28 cellular contexts compared by ENCODE assay signal in genomic region chr6:138084904-138085838, GRCh38. TPM values are rescaled to one million over a fixed set of nuclear protein-coding genes. Genes with fewer than 3 reads are reported as not detected.
DNase-seq lines count a peak whose midpoint lies in the region; ATAC-seq and TF ChIP-seq lines count a peak whose summit lies in the region.
"Had no signal": no experiment of that assay in that cellular context is flagged by ENCODE, and none has a peak within 500 bp of the region (broad histone marks: within the 10 kb centered on the region; RNA-seq: fewer than 3 reads in every experiment).

No MANE protein-coding gene starts in this region.

- H3K79me2 ChIP-seq in Karpas-422 (ENCODE audit: low read length): no peaks in the 10 kb centered on the region

- H3K4me2 ChIP-seq in IMR-90 (ENCODE audit: low read depth, low read length): no peak overlapping the region
- no peak overlapping the region for H3K4me2 ChIP-seq in mesenchymal stem cell (ENCODE audit: low read length, poor library complexity, severe bottlenecking)
- no peak overlapping the region for H3K4me2 ChIP-seq in Karpas-422 (ENCODE audit: low read depth, low read length, poor library complexity, severe bottlenecking)
- H3K4me2 ChIP-seq: KMS-11 had no signal

- no peak overlapping the region for H3K27ac ChIP-seq in IMR-90 (ENCODE audit: insufficient read depth, low read length)
- H3K27ac ChIP-seq in mesenchymal stem cell (ENCODE audit: low read length, poor library complexity, severe bottlenecking): no peak overlapping the region
- H3K27ac ChIP-seq in suprapubic skin: peak overlapping the region; percentile 87
- H3K27ac ChIP-seq in Karpas-422 (ENCODE audit: low read length): no peak overlapping the region
- H3K27ac ChIP-seq: C4-2B, KMS-11, Peyer's patch, SK-N-MC had no signal

- H2BK120ac ChIP-seq in IMR-90 (ENCODE audit: low read depth, low read length) (no peak overlapping the region), mesenchymal stem cell (ENCODE audit: low read depth, low read length) (no peak overlapping the region)

- H3K14ac ChIP-seq in IMR-90 (replicated peaks; ENCODE audit: low read depth, low read length): no peak overlapping the region
- H3K14ac ChIP-seq in mesenchymal stem cell (ENCODE audit: low read length in 2 of 2): no peak overlapping the region

- no peak overlapping the region for H3K56ac ChIP-seq in IMR-90 (ENCODE audit: extremely low read depth, insufficient read depth, low read length)

- H4K91ac ChIP-seq in IMR-90 (ENCODE audit: insufficient read depth, low read depth, low read length): no peak overlapping the region
- no peak overlapping the region for H4K91ac ChIP-seq in mesenchymal stem cell (ENCODE audit: low read length)

- H3K4ac ChIP-seq in IMR-90 (ENCODE audit: low read depth, low read length): 0 out of 2 replicates have a peak overlapping the region, but pooled peaks have one; percentile 38
- H3K4ac ChIP-seq in mesenchymal stem cell (ENCODE audit: low read depth in 1 of 2, low read length in 2 of 2): no peak overlapping the region

- no peaks in the 10 kb centered on the region for H3K9me3 Mint-ChIP-seq in activated CD8-positive, alpha-beta T cell treated with anti-CD3 and anti-CD28 coated beads, Interleukin-2, amount 10 ng/mL, durations not matched to agents 7 days and 5 days (ENCODE audit: insufficient read depth)
- H3K9me3 Mint-ChIP-seq in T-cell: no peaks in the 10 kb centered on the region
- H3K9me3 Mint-ChIP-seq: CD8-positive, alpha-beta T cell had no signal

- no peaks in the 10 kb centered on the region for H3K36me3 Mint-ChIP-seq in activated CD8-positive, alpha-beta T cell treated with anti-CD3 and anti-CD28 coated beads, Interleukin-2, amount 10 ng/mL, durations not matched to agents 7 days and 5 days (ENCODE audit: low read depth)
- no peaks in the 10 kb centered on the region for H3K36me3 Mint-ChIP-seq in T-cell
- H3K36me3 Mint-ChIP-seq: CD8-positive, alpha-beta T cell; IgD-negative memory B cell had no signal

- H3K9me3 ChIP-seq in IMR-90 (ENCODE audit: control insufficient read depth, insufficient read depth, low read length) (no peaks in the 10 kb centered on the region; the same call in 1 of the 2 replicates), mesenchymal stem cell (ENCODE audit: control insufficient read depth, low read length) (no peaks in the 10 kb centered on the region), suprapubic skin (no peaks in the 10 kb centered on the region), Karpas-422 (ENCODE audit: low read length) (no peaks in the 10 kb centered on the region)
- H3K9me3 ChIP-seq: HAP-1, Peyer's patch had no signal

- no peak for TF ChIP-seq POLR2A in IMR-90 (IDR thresholded peaks at IDR 0.05; ENCODE audit: low read depth, low read length)
- TF ChIP-seq POLR2A in suprapubic skin (IDR thresholded peaks at IDR 0.05): no peak

- no peak for TF ChIP-seq RAD21 in IMR-90 (IDR thresholded peaks at IDR 0.05; ENCODE audit: low read length)

- peak overlapping the region; percentile 68; the same call in 2 of the 3 replicates for H2BK15ac ChIP-seq in IMR-90 (ENCODE audit: low read depth, low read length)
- H2BK15ac ChIP-seq in mesenchymal stem cell (ENCODE audit: low read depth, poor library complexity, severe bottlenecking): no peak overlapping the region

- H3K27me3 Mint-ChIP-seq in activated CD8-positive, alpha-beta T cell treated with anti-CD3 and anti-CD28 coated beads, Interleukin-2, amount 10 ng/mL, durations not matched to agents 7 days and 5 days (ENCODE audit: low read depth): peaks cover 42% of the 10 kb centered on the region
- peaks cover 5 to 41% of the 10 kb centered on the region in 2 donors for H3K27me3 Mint-ChIP-seq in T-cell

- CTCF ChIA-PET in IMR-90 (lab: Yijun Ruan, JAX): no interaction called here
- CTCF ChIA-PET in activated CD8-positive, alpha-beta T cell treated with anti-CD3 and anti-CD28 coated beads, Interleukin-2, amount 10 ng/mL, durations not matched to agents 7 days and 5 days (lab: Charles Lee): interaction anchor here (1.1 kb wide), 1 partner anchor 31 kb away, joined by 7 read pairs; no protein-coding TSS in a partner anchor
- CTCF ChIA-PET in T-cell (lab: Charles Lee): interaction anchor here in 1 of 2 donors (0.5 to 0.6 kb wide), 2 partner anchors 9 to 199 kb away, joined by 3 to 4 read pairs; no protein-coding TSS in a partner anchor

- no peak for DNase-seq in IMR-90
- DNase-seq in mesenchymal stem cell: no peak
- no peak for DNase-seq in suprapubic skin (ENCODE audit: low spot score in 2 of 2)
- no peak for DNase-seq in activated CD8-positive, alpha-beta T cell treated with anti-CD3 and anti-CD28 coated beads, Interleukin-2, amount 10 ng/mL, durations not matched to agents 7 days and 5 days
- no peak for DNase-seq in T-cell
- DNase-seq in Karpas-422: no peak
- DNase-seq: Caco-2; CD8-positive, alpha-beta T cell; DMS79 treated with DMSO at 0.1 percent for 48 hours; GF-D8; GOT3; HFFc6; NCI-H1048; NCI-H1417; NCI-H1694; NCI-H2081; NCI-H345; NCI-H524; NCI-H774; Peyer's patch; SIG-M5 had no signal

- no peaks in the 10 kb centered on the region; the same call in 1 of the 2 replicates for H3K27me3 ChIP-seq in IMR-90 (ENCODE audit: control insufficient read depth, insufficient read depth, low read length)
- H3K27me3 ChIP-seq in mesenchymal stem cell (ENCODE audit: control insufficient read depth in 1 of 2, insufficient read depth in 1 of 2, low read length in 2 of 2): no peaks in the 10 kb centered on the region
- no peaks in the 10 kb centered on the region for H3K27me3 ChIP-seq in suprapubic skin
- H3K27me3 ChIP-seq in Karpas-422 (ENCODE audit: low read length): no peaks in the 10 kb centered on the region; the same call in 1 of the 2 replicates
- H3K27me3 ChIP-seq: Peyer's patch had no signal

- no peak for TF ChIP-seq CTCF in IMR-90 (conservative IDR thresholded peaks at IDR 0.05; ENCODE audit: low read depth, low read length)
- no peak for TF ChIP-seq CTCF in suprapubic skin (IDR thresholded peaks at IDR 0.05)

- BruUV-seq in IMR-90 (replicated peaks; lab: Mats Ljungman, UMichigan): no TSS peak

- H2AFZ ChIP-seq in IMR-90 (replicated peaks; ENCODE audit: low read length, poor library complexity): no peak overlapping the region
- H2AFZ ChIP-seq in mesenchymal stem cell (ENCODE audit: low read depth, low read length): no peak overlapping the region
- H2AFZ ChIP-seq in Karpas-422 (ENCODE audit: low read length): no peak overlapping the region

- H3K4me1 ChIP-seq in IMR-90 (ENCODE audit: control insufficient read depth, insufficient read depth, low read length) (peaks cover 23% of the 10 kb centered on the region), mesenchymal stem cell (ENCODE audit: control insufficient read depth, insufficient read depth, low read depth, low read length) (peaks cover 4% of the 10 kb centered on the region), suprapubic skin (peaks cover 39% of the 10 kb centered on the region), Karpas-422 (ENCODE audit: low read length) (no peaks in the 10 kb centered on the region)

- peak overlapping the region; percentile 39; the same call in 1 of the 2 replicates for H4K5ac ChIP-seq in IMR-90 (ENCODE audit: low read depth, low read length)

- in situ Hi-C loops in IMR-90 (cut with MboI; ENCODE audit: low sequenced_read_pairs): no loop called here

- H3K18ac ChIP-seq in IMR-90 (ENCODE audit: low read depth, low read length): peak overlapping the region; percentile 41; the same call in 1 of the 2 replicates
- no peak overlapping the region for H3K18ac ChIP-seq in mesenchymal stem cell (ENCODE audit: low read depth in 1 of 2, low read length in 2 of 2)

- H3K27ac Mint-ChIP-seq in activated CD8-positive, alpha-beta T cell treated with anti-CD3 and anti-CD28 coated beads, Interleukin-2, amount 10 ng/mL, durations not matched to agents 7 days and 5 days: no peak overlapping the region
- no peak overlapping the region for H3K27ac Mint-ChIP-seq in T-cell
- H3K27ac Mint-ChIP-seq: B cell; CD8-positive, alpha-beta T cell; HFFc6; IgD-negative memory B cell had no signal

- H2BK5ac ChIP-seq in IMR-90 (ENCODE audit: low read depth, low read length, poor library complexity, severe bottlenecking) (no peak overlapping the region), mesenchymal stem cell (ENCODE audit: low read depth, low read length, poor library complexity, severe bottlenecking) (no peak overlapping the region)

- peak overlapping the region; percentile 40; the same call in 1 of the 2 replicates for H2AK5ac ChIP-seq in IMR-90 (ENCODE audit: low read depth, low read length)
- H2AK5ac ChIP-seq in mesenchymal stem cell (ENCODE audit: low read length, severe bottlenecking): peak overlapping the region; percentile 68

- H3K9ac ChIP-seq in IMR-90 (ENCODE audit: low read depth, low read length) (no peak overlapping the region), mesenchymal stem cell (ENCODE audit: low read length) (no peak overlapping the region), Karpas-422 (ENCODE audit: low read length) (no peak overlapping the region)
- H3K9ac ChIP-seq: KMS-11 had no signal

- peak overlapping the region; percentile 47; the same call in 1 of the 2 replicates for H2BK20ac ChIP-seq in IMR-90 (ENCODE audit: low read depth, low read length)

- H3K4me3 Mint-ChIP-seq in activated CD8-positive, alpha-beta T cell treated with anti-CD3 and anti-CD28 coated beads, Interleukin-2, amount 10 ng/mL, durations not matched to agents 7 days and 5 days: no peak overlapping the region
- no peak overlapping the region for H3K4me3 Mint-ChIP-seq in T-cell
- H3K4me3 Mint-ChIP-seq: B cell; CD8-positive, alpha-beta T cell; HFFc6; IgD-negative memory B cell had no signal

- H3K4me3 ChIP-seq in IMR-90 (ENCODE audit: insufficient read depth, low read depth, low read length) (no peak overlapping the region), mesenchymal stem cell (ENCODE audit: insufficient read depth in 1 of 2, low read depth in 1 of 2, low read length in 2 of 2) (no peak overlapping the region), suprapubic skin (no peak overlapping the region), Karpas-422 (ENCODE audit: low read length) (no peak overlapping the region)
- H3K4me3 ChIP-seq: HAP-1, Peyer's patch, SK-N-MC had no signal

- TF ChIP-seq EP300 in suprapubic skin (IDR thresholded peaks at IDR 0.05): no peak

- no peak overlapping the region for H2AK9ac ChIP-seq in IMR-90 (replicated peaks; ENCODE audit: low read depth, low read length, poor library complexity)

- H3K23ac ChIP-seq in IMR-90 (ENCODE audit: low read depth, low read length) (no peak overlapping the region), mesenchymal stem cell (ENCODE audit: low read length in 2 of 2) (no peak overlapping the region)

- dilution Hi-C loops in IMR-90 (cut with HindIII; ENCODE audit: low sequenced_read_pairs, unreplicated experiment): no loop called here

- peaks cover 6% of the 10 kb centered on the region; the same call in 1 of the 2 replicates for H3K9me1 ChIP-seq in IMR-90 (ENCODE audit: insufficient read depth, low read length)

- H3K36me3 ChIP-seq in IMR-90 (ENCODE audit: control insufficient read depth, insufficient read depth, low read length) (no peaks in the 10 kb centered on the region), mesenchymal stem cell (ENCODE audit: control insufficient read depth in 1 of 2, insufficient read depth in 2 of 2, low read depth in 1 of 2, low read length in 2 of 2) (no peaks in the 10 kb centered on the region), suprapubic skin (peaks cover under 1% of the 10 kb centered on the region), Karpas-422 (ENCODE audit: insufficient read depth, low read length) (no peaks in the 10 kb centered on the region)
- H3K36me3 ChIP-seq: HAP-1, Peyer's patch had no signal

- no CpG with 5 or more reads among the region's 10 CpGs for WGBS in IMR-90 (ENCODE audit: extremely low coverage in 2 of 2, insufficient read length in 1 of 2), 2 experiments
- WGBS in mesenchymal stem cell: 83% methylated on average over 8 of the region's 10 CpGs
- 83% methylated on average over 10 of the region's 10 CpGs for WGBS in suprapubic skin

- no peaks in the 10 kb centered on the region for H3K9me2 ChIP-seq in Karpas-422 (replicated peaks; ENCODE audit: insufficient read depth, low read length)

- POLR2A ChIA-PET in IMR-90 (lab: Charles Lee; ENCODE audit: unreplicated experiment): no interaction called here
- POLR2A ChIA-PET in activated CD8-positive, alpha-beta T cell treated with anti-CD3 and anti-CD28 coated beads, Interleukin-2, amount 10 ng/mL, durations not matched to agents 7 days and 5 days (lab: Charles Lee): no interaction called here
- POLR2A ChIA-PET in T-cell (lab: Charles Lee): no interaction called here

- H3K4me1 Mint-ChIP-seq in activated CD8-positive, alpha-beta T cell treated with anti-CD3 and anti-CD28 coated beads, Interleukin-2, amount 10 ng/mL, durations not matched to agents 7 days and 5 days (ENCODE audit: low read depth): no peaks in the 10 kb centered on the region
- no peaks in the 10 kb centered on the region for H3K4me1 Mint-ChIP-seq in T-cell
- H3K4me1 Mint-ChIP-seq: B cell, IgD-negative memory B cell had no signal

- no peak overlapping the region for H2BK12ac ChIP-seq in mesenchymal stem cell (ENCODE audit: low read length in 2 of 2)

- H4K8ac ChIP-seq in IMR-90 (ENCODE audit: low read depth in 2 of 2, low read length in 2 of 2): no peak overlapping the region
- no peak overlapping the region for H4K8ac ChIP-seq in mesenchymal stem cell (ENCODE audit: low read length)

- no peaks in the 10 kb centered on the region for H3K79me1 ChIP-seq in IMR-90 (ENCODE audit: low read depth in 1 of 2, low read length in 2 of 2)
- H3K79me1 ChIP-seq in mesenchymal stem cell (replicated peaks; ENCODE audit: low read length, poor library complexity, severe bottlenecking): peaks cover 2% of the 10 kb centered on the region

- H4K20me1 ChIP-seq in IMR-90 (ENCODE audit: insufficient read depth, low read length): no peaks in the 10 kb centered on the region
- H4K20me1 ChIP-seq in Karpas-422 (ENCODE audit: insufficient read depth, low read depth, low read length): no peaks in the 10 kb centered on the region

- intact Hi-C loops in IMR-90 (cut with micrococcal nuclease): no loop called here

- ATAC-seq in IMR-90 (ENCODE audit: low read depth) (no peak), esophagus mucosa (peak; percentile 7), T-cell (replicated peaks in 1 of 4) (no peak)
- ATAC-seq in activated CD8-positive, alpha-beta T cell treated with anti-CD3 and anti-CD28 coated beads, Interleukin-2, amount 10 ng/mL, durations not matched to agents 7 days and 5 days: no peak
- ATAC-seq: CD8-positive, alpha-beta T cell had no signal

RNA-seq across cellular contexts. Expression of gene PERP, which starts 22.0 kb away (rescaled TPM):
- total RNA-seq in IMR-90 (2012; rRNA removed) (7.7 and 11.7 TPM in 2 replicates), esophagus mucosa (675 TPM), suprapubic skin (1,000 to 10,000 TPM in 3 of 4 donors, 100 to 1,000 TPM in 1; 715 to 1,965 (median 1,827) TPM), T-cell (1 to 10 TPM in 4 of 5 donors, under 1 TPM in 1; 0.80 to 6.2 (median 2.4) TPM)
- 21.2 and 21.4 TPM in 2 replicates for polyA plus RNA-seq in IMR-90 (2012; rRNA removed)
- polyA plus RNA-seq in IMR-90 (2012; cell fraction: cytosol; rRNA removed): 13.5 and 26.4 TPM in 2 replicates
- polyA plus RNA-seq in IMR-90 (2012; cell fraction: nucleus; rRNA removed; ENCODE audit: low replicate concordance): 6.8 and 7.7 TPM in 2 replicates
- polyA plus RNA-seq in mesenchymal stem cell (2013, experiment 1 of 2): 54.7 TPM
- 58.3 TPM for polyA plus RNA-seq in mesenchymal stem cell (2013, experiment 2 of 2)
- 1 to 10 TPM; 3.8 to 3.9 TPM for total RNA-seq in activated CD8-positive, alpha-beta T cell treated with anti-CD3 and anti-CD28 coated beads, Interleukin-2, amount 10 ng/mL, durations not matched to agents 7 days and 5 days
- not detected in 2 replicates for total RNA-seq in Karpas-422 (2014; rRNA removed; shearing (Covaris generic); ENCODE audit: low replicate concordance)

Comparison
In these comparisons a context has a peak if more than half of its experiments do, and no peak if none do; other contexts are left out.
1. RNA of gene PERP, which starts 22.0 kb away (total RNA-seq): 715 to 1,965 TPM in suprapubic skin and 675 TPM in esophagus mucosa (single experiment); 7.7 to 11.7 TPM in IMR-90, 3.8 to 3.9 TPM in activated CD8-positive, alpha-beta T cell treated with anti-CD3 and anti-CD28 coated beads, Interleukin-2, amount 10 ng/mL, durations not matched to agents 7 days and 5 days, 0.80 to 6.2 TPM in T-cell and not detected in Karpas-422; every median in the first group is over 10 times any median in the second.